8 cellular contexts compared by ENCODE assay signal in genomic region chr7:876972-877311, GRCh38. TPM values are rescaled to one million over a fixed set of nuclear protein-coding genes. Genes with fewer than 3 reads are reported as not detected.
A peak's percentile ranks its signal among the peaks of the same experiment; 100 is the strongest.
DNase-seq lines count a peak whose midpoint lies in the region; ATAC-seq and TF ChIP-seq lines count a peak whose summit lies in the region.

No MANE protein-coding gene starts in this region.

- H3K4me2 ChIP-seq in trophoblast cell (ENCODE audit: low read length), result peak overlapping the region; percentile 63

- H3K18ac ChIP-seq in trophoblast cell (ENCODE audit: low read length), result peak overlapping the region; percentile 20

- peak overlapping the region; percentile 15 for H2BK120ac ChIP-seq in trophoblast cell (ENCODE audit: insufficient read depth, low read length, poor library complexity)

- peaks cover 9% of the 10 kb centered on the region for H3K79me1 ChIP-seq in trophoblast cell (ENCODE audit: low read length)

- peak overlapping the region; percentile 81 for H3K9ac ChIP-seq in trophoblast cell (ENCODE audit: low read length)

- H3K27ac ChIP-seq in RWPE2 (ENCODE audit: poor library complexity, severe bottlenecking) (peak overlapping the region; percentile 38), esophagus muscularis mucosa (replicated peaks in 1 of 4) (peak overlapping the region; percentile 84 to 94 (median 91)), trophoblast cell (ENCODE audit: low read depth, low read length) (peak overlapping the region; percentile 68)

- no peak for TF ChIP-seq POLR2A in esophagus muscularis mucosa (IDR thresholded peaks at IDR 0.05; ENCODE audit: low read depth)

- no peak for TF ChIP-seq EP300 in esophagus muscularis mucosa (IDR thresholded peaks at IDR 0.05)

- H2AFZ ChIP-seq in trophoblast cell (ENCODE audit: insufficient read depth, low read length, poor library complexity), result peak overlapping the region; percentile 41

- peak overlapping the region; percentile 16 for H3K14ac ChIP-seq in trophoblast cell (ENCODE audit: low read length)

- H3K9me3 ChIP-seq in RWPE2 (ENCODE audit: severe bottlenecking), result no peaks in the 10 kb centered on the region
- no peaks in the 10 kb centered on the region for H3K9me3 ChIP-seq in esophagus muscularis mucosa
- H3K9me3 ChIP-seq in trophoblast cell (ENCODE audit: insufficient read depth, low read depth, low read length), result no peaks in the 10 kb centered on the region

- H4K8ac ChIP-seq in trophoblast cell (ENCODE audit: low read depth, low read length), result peak overlapping the region; percentile 71

- 1% methylated on average over 25 of the region's 26 CpGs for WGBS in esophagus muscularis mucosa
- no CpG with 5 or more reads among the region's 26 CpGs for WGBS in trophoblast cell (ENCODE audit: extremely low coverage, insufficient coverage, insufficient read length)

- peak; percentile 60 for DNase-seq in NCI-H146 (lab: John Stamatoyannopoulos, UW)
- no peak for DNase-seq in NCI-H146 treated with DMSO at 0.1 percent for 48 hours (lab: John Stamatoyannopoulos, UW; ENCODE audit: unreplicated experiment)
- DNase-seq in RWPE2 (ENCODE audit: low spot score), result peak; percentile 69
- DNase-seq in esophagus muscularis mucosa (ENCODE audit: extremely low spot score), result no peak
- DNase-seq in trophoblast cell, result peak; percentile 36 to 54
- no peak for DNase-seq in NCI-H1694 treated with DMSO at 0.1 percent for 48 hours (lab: John Stamatoyannopoulos, UW)

- peak overlapping the region; percentile 35 for H3K4ac ChIP-seq in trophoblast cell (ENCODE audit: low read depth, low read length)

- H3K27me3 ChIP-seq in RWPE2 (ENCODE audit: insufficient read depth, poor library complexity, severe bottlenecking) (no peaks in the 10 kb centered on the region), esophagus muscularis mucosa (no peaks in the 10 kb centered on the region), trophoblast cell (ENCODE audit: insufficient read depth, low read length) (no peaks in the 10 kb centered on the region)

- H2AK5ac ChIP-seq in trophoblast cell (ENCODE audit: low read length), result peak overlapping the region; percentile 10

- peak overlapping the region; percentile 81 for H4K12ac ChIP-seq in trophoblast cell (ENCODE audit: low read depth, low read length)

- no peak for TF ChIP-seq CTCF in RWPE2 (IDR thresholded peaks at IDR 0.05; ENCODE audit: poor library complexity, severe bottlenecking)
- no peak for TF ChIP-seq CTCF in esophagus muscularis mucosa (IDR thresholded peaks at IDR 0.05)

- no peak overlapping the region for H2BK12ac ChIP-seq in trophoblast cell (ENCODE audit: low read length)

- intact Hi-C loops in esophagus muscularis mucosa (cut with DNase I), result no loop called here

- peak overlapping the region; percentile 76 for H4K91ac ChIP-seq in trophoblast cell (ENCODE audit: low read depth, low read length)

- peak overlapping the region; percentile 18 for H2BK5ac ChIP-seq in trophoblast cell (ENCODE audit: low read depth, low read length, poor library complexity)

- no peak overlapping the region for H3K23ac ChIP-seq in trophoblast cell (ENCODE audit: low read length)

- peaks cover 28% of the 10 kb centered on the region for H3K79me2 ChIP-seq in trophoblast cell (ENCODE audit: control insufficient read depth, insufficient read depth, low read length, poor library complexity)

- H3K36me3 ChIP-seq in RWPE2 (ENCODE audit: low read depth), result peaks cover 56% of the 10 kb centered on the region
- peaks cover 8 to 42% (median 17%) of the 10 kb centered on the region in 4 donors for H3K36me3 ChIP-seq in esophagus muscularis mucosa
- H3K36me3 ChIP-seq in trophoblast cell (ENCODE audit: control insufficient read depth in 1 of 2, insufficient read depth in 2 of 2, low read length in 2 of 2), result peaks cover 18% of the 10 kb centered on the region in 2 experiments

- H3K4me1 ChIP-seq in RWPE2 (ENCODE audit: insufficient read depth, poor library complexity, severe bottlenecking), result peaks cover 6% of the 10 kb centered on the region
- peaks cover 60 to 85% (median 75%) of the 10 kb centered on the region in 4 donors for H3K4me1 ChIP-seq in esophagus muscularis mucosa
- peaks cover 0 to 5% of the 10 kb centered on the region in 2 experiments for H3K4me1 ChIP-seq in trophoblast cell (ENCODE audit: control insufficient read depth in 1 of 2, insufficient read depth in 2 of 2, low read length in 2 of 2)

- ATAC-seq in HG02798 (IDR thresholded peaks at IDR 0.05; ENCODE audit: poor library complexity, unreplicated experiment) (peak; percentile 18), RWPE2 (ENCODE audit: low read depth) (peak; percentile 55), HG03280 (IDR thresholded peaks at IDR 0.05; ENCODE audit: unreplicated experiment) (no peak)

- H3K4me3 ChIP-seq in RWPE2 (ENCODE audit: severe bottlenecking) (peak overlapping the region; percentile 100), esophagus muscularis mucosa (peak overlapping the region; percentile 84 to 97 (median 88)), trophoblast cell (ENCODE audit: low read depth, low read length) (peak overlapping the region; percentile 95)

RNA-seq across cellular contexts. Expression of gene GET4, which starts 0.6 kb away (rescaled TPM):
- 10 to 100 TPM; 24.7 to 41.3 (median 35.2) TPM for total RNA-seq in esophagus muscularis mucosa
- 81.6 and 84.3 TPM in 2 replicates for polyA plus RNA-seq in trophoblast cell (2013)

RNA-seq across cellular contexts. Expression of gene SUN1, which starts 44.7 kb away (rescaled TPM):
- 100 to 1,000 TPM; 132 to 149 (median 147) TPM for total RNA-seq in esophagus muscularis mucosa
- polyA plus RNA-seq in trophoblast cell (2013), result 85.9 and 88.3 TPM in 2 replicates

Comparison
In these comparisons a context has a peak if more than half of its experiments do, and no peak if none do; other contexts are left out.
1. DNase-seq: peak in NCI-H146 (single experiment), RWPE2 (single experiment) and trophoblast cell (2 of 2); none in NCI-H146 treated with DMSO at 0.1 percent for 48 hours (single experiment), esophagus muscularis mucosa (single experiment) and NCI-H1694 treated with DMSO at 0.1 percent for 48 hours (single experiment).
2. H3K27ac ChIP-seq: peak in every context shown above with its lines; median percentile 91 in esophagus muscularis mucosa; 68 in trophoblast cell; 38 in RWPE2.
3. Peak in every context shown above with its lines, with median percentiles within 50 percentile points of each other: H3K4me3 ChIP-seq.